8 cellular contexts compared by ENCODE assay signal in the genomic region with DNA sequence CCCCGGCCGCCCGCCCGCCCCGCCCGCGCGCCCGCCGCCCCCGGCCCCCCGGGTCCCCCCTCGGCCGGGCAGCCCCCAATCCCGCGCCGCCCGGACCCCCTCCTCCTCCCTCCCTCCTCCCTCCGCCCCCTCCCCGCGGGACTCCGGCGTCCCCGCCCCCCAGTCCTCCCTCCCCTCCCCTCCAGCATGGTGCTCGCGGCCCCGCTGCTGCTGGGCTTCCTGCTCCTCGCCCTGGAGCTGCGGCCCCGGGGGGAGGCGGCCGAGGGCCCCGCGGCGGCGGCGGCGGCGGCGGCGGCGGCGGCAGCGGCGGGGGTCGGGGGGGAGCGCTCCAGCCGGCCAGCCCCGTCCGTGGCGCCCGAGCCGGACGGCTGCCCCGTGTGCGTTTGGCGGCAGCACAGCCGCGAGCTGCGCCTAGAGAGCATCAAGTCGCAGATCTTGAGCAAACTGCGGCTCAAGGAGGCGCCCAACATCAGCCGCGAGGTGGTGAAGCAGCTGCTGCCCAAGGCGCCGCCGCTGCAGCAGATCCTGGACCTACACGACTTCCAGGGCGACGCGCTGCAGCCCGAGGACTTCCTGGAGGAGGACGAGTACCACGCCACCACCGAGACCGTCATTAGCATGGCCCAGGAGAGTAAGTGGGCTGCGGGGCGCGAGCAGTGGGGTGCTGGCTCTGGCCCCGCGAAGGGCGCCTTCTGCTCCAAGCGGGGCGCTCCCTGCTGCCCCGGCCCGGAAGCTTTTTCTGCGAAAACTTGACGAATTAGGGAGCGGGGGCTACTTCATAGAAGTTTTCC. TPM values are rescaled to one million over a fixed set of nuclear protein-coding genes. Genes with fewer than 3 reads are reported as not detected.
DNase-seq lines count a peak whose midpoint lies in the region; ATAC-seq, FAIRE-seq and TF ChIP-seq lines count a peak whose summit lies in the region.

No MANE protein-coding gene starts in this region.

- ATAC-seq in A549 (peak; percentile 67 to 75), HG02973 (IDR thresholded peaks at IDR 0.05; ENCODE audit: unreplicated experiment) (peak; percentile 27)

- H3K9me3 ChIP-seq in A549, result no peaks in the 10 kb centered on the region
- no peaks in the 10 kb centered on the region for H3K9me3 ChIP-seq in NT2/D1 (ENCODE audit: insufficient read depth, low read length)
- H3K9me3 ChIP-seq in uterus, result no peaks in the 10 kb centered on the region

- intact Hi-C loops in uterus (cut with DNase I; ENCODE audit: low total_unique reads), result loop anchor here (10.0 kb wide), 1 partner anchor 71 kb away; a partner anchor contains a TSS

- TF ChIP-seq CTCF in A549 (IDR thresholded peaks at IDR 0.05) (no peak), fibroblast of pulmonary artery (IDR thresholded peaks at IDR 0.05; ENCODE audit: low read length, missing control alignments) (peak; percentile 5), neural crest cell (conservative IDR thresholded peaks at IDR 0.05) (no peak), uterus (IDR thresholded peaks at IDR 0.05) (peak in 1 of 4 experiments; percentile 10)

- DNase-seq in A549 (ENCODE audit: low read depth in 1 of 2, low spot score in 1 of 2) (peak; percentile 65 to 82), GM12892 (ENCODE audit: insufficient read length) (peak; percentile 65), NT2/D1 (ENCODE audit: low read depth, low spot score) (no peak), activated T-helper 1 cell treated with Interleukin-2 at 50 U/mL for 16 hours (ENCODE audit: low read depth) (peak; percentile 48), fibroblast of pulmonary artery (ENCODE audit: low read depth) (peak; percentile 74), neural crest cell (ENCODE audit: low read depth, low spot score) (no peak), uterus (peak; percentile 61 to 64)

- no peak for TF ChIP-seq EP300 in A549 (IDR thresholded peaks at IDR 0.05)

- TF ChIP-seq POLR2A in A549 (IDR thresholded peaks at IDR 0.05; ENCODE audit: low read length), result peak; percentile 32; the same call in 1 of the 2 replicates
- TF ChIP-seq POLR2A in GM12892 (IDR thresholded peaks at IDR 0.05; ENCODE audit: low read depth, low read length), result no peak
- TF ChIP-seq POLR2A in uterus (IDR thresholded peaks at IDR 0.05), result peak in 1 of 2 donors; percentile 8

- H3K4me3 ChIP-seq in A549 (peak overlapping the region; percentile 73), NT2/D1 (ENCODE audit: insufficient read length, low read depth) (peak overlapping the region; percentile 98), fibroblast of pulmonary artery (replicated peaks; ENCODE audit: low read depth, low read length) (peak overlapping the region; percentile 69), uterus (peak overlapping the region; percentile 53 to 61)

- H3K9me3 Mint-ChIP-seq in neural crest cell, result no peaks in the 10 kb centered on the region

- CTCF ChIA-PET in A549 (lab: Yijun Ruan, JAX), result interaction anchor here (0.5 to 11.7 kb wide), 12 partner anchors 10 to 1327 kb away, joined by 3 to 139 read pairs (median 5); a partner anchor contains a TSS

- POLR2A ChIA-PET in A549 (lab: Yijun Ruan, JAX), result interaction anchor here (0.7 to 1.2 kb wide), 3 partner anchors 74 to 231 kb away, joined by 3 to 4 read pairs (median 4); a partner anchor contains a TSS

- peak overlapping the region; percentile 64 to 87; a peak in 5 of 6 replicates for H3K27ac ChIP-seq in A549
- H3K27ac ChIP-seq in uterus, result peak overlapping the region; percentile 83 to 91

- H3K27ac Mint-ChIP-seq in neural crest cell (ENCODE audit: unreplicated experiment), result peak overlapping the region; percentile 24

- H3K4me1 Mint-ChIP-seq in neural crest cell, result peaks cover 59% of the 10 kb centered on the region

- 9% methylated on average over 30 of the region's 90 CpGs for WGBS in A549 (ENCODE audit: missing lambda C conversion rate)

- no peaks in the 10 kb centered on the region for H3K36me3 Mint-ChIP-seq in neural crest cell (ENCODE audit: low read depth)

- no peak for TF ChIP-seq RAD21 in A549 (conservative IDR thresholded peaks at IDR 0.05 in 1 of 2, IDR thresholded peaks at IDR 0.05 in 1 of 2)

- H3K4me1 ChIP-seq in A549, result peaks cover 24% of the 10 kb centered on the region; the same call in 2 of the 3 replicates
- peaks cover 9% of the 10 kb centered on the region for H3K4me1 ChIP-seq in NT2/D1 (ENCODE audit: insufficient read depth, insufficient read length)
- no peaks in the 10 kb centered on the region for H3K4me1 ChIP-seq in uterus

- H3K27me3 ChIP-seq in NT2/D1 (ENCODE audit: insufficient read depth, insufficient read length), result peaks cover 3% of the 10 kb centered on the region
- H3K27me3 ChIP-seq in uterus, result no peaks in the 10 kb centered on the region

- peak overlapping the region; percentile 96 for H3K4me3 Mint-ChIP-seq in neural crest cell

- H3K4me2 ChIP-seq in A549, result peak overlapping the region; percentile 92

- H3K9ac ChIP-seq in NT2/D1 (ENCODE audit: insufficient read length, low read depth), result peak overlapping the region; percentile 98

- H3K27me3 Mint-ChIP-seq in neural crest cell (ENCODE audit: low read depth), result no peaks in the 10 kb centered on the region

- H3K36me3 ChIP-seq in NT2/D1 (ENCODE audit: insufficient read depth, insufficient read length, low read length), result peaks cover 5% of the 10 kb centered on the region
- H3K36me3 ChIP-seq in uterus, result no peaks in the 10 kb centered on the region

- no peak for FAIRE-seq in A549 (lab: Jason Lieb, UNC)
- FAIRE-seq in GM12892 (lab: Jason Lieb, UNC), result peak; percentile 91

TF ChIP-seq in A549, 52 proteins besides CTCF, POLR2A, EP300 and RAD21 (continues in another document):
- TF ChIP-seq CEBPB (IDR thresholded peaks at IDR 0.05) (no peak), NPAS2 (CRISPR knock-in tag; IDR thresholded peaks at IDR 0.05; ENCODE audit: borderline replicate concordance) (no peak), ZSCAN20 (CRISPR knock-in tag; IDR thresholded peaks at IDR 0.05) (no peak), ZFP36 (IDR thresholded peaks at IDR 0.05; ENCODE audit: borderline replicate concordance, partially characterized antibody) (peak; percentile 98), HOXB13 (CRISPR knock-in tag; IDR thresholded peaks at IDR 0.05; ENCODE audit: low read depth) (0 out of 2 replicates have a peak, but pooled peaks have one; percentile 45), FOSL2 (IDR thresholded peaks at IDR 0.05) (no peak), FOSL2 (CRISPR knock-in tag; IDR thresholded peaks at IDR 0.05) (no peak), SMC3 (IDR thresholded peaks at IDR 0.05) (no peak)
- TF ChIP-seq, protein P1, sequence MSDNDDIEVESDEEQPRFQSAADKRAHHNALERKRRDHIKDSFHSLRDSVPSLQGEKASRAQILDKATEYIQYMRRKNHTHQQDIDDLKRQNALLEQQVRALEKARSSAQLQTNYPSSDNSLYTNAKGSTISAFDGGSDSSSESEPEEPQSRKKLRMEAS (IDR thresholded peaks at IDR 0.05), result peak; percentile 76

RNA-seq across cellular contexts. Expression of a gene that starts 0.4 kb away (rescaled TPM):
- polyA plus RNA-seq in A549 (2011; rRNA removed) (1.2 and 1.4 TPM in 2 replicates), A549 (2017; fragmentation: RNase III; extraction: RNeasy Plus Mini Kit Qiagen cat#74134 plus additional on column Dnase treatment) (2.8 to 3.6 TPM (median 3.1 TPM) in 3 replicates)
- 4.5 and 5.5 TPM in 2 replicates for polyA plus RNA-seq in A549 (2012; cell fraction: cytosol; rRNA removed)
- polyA plus RNA-seq in A549 (2012; cell fraction: nucleus; rRNA removed), result 3.1 and 4.5 TPM in 2 replicates
- 3.1 and 3.3 TPM in 2 replicates for polyA minus RNA-seq in A549 (2011; rRNA and poly(A)+ RNA removed)
- 3.0 TPM for polyA plus RNA-seq in GM12892 (2012; ENCODE audit: missing spikeins)
- total RNA-seq in neural crest cell (66.6 and 67.0 TPM in 2 replicates), uterus (10 to 100 TPM in 1 of 4 donors, 1 to 10 TPM in 2, under 1 TPM in 1; 0.77 to 17.1 (median 5.0) TPM)

RNA-seq across cellular contexts. Expression of a gene that starts 14.5 kb away (rescaled TPM):
- 512 and 724 TPM in 2 replicates for polyA plus RNA-seq in A549 (2011; rRNA removed)
- 639 and 645 TPM in 2 replicates for polyA plus RNA-seq in A549 (2012; cell fraction: cytosol; rRNA removed)
- polyA plus RNA-seq in A549 (2012; cell fraction: nucleus; rRNA removed), result 264 and 317 TPM in 2 replicates
- 493 to 547 TPM (median 530 TPM) in 3 replicates for polyA plus RNA-seq in A549 (2017; fragmentation: RNase III; extraction: RNeasy Plus Mini Kit Qiagen cat#74134 plus additional on column Dnase treatment)
- polyA minus RNA-seq in A549 (2011; rRNA and poly(A)+ RNA removed), result 238 and 252 TPM in 2 replicates
- polyA plus RNA-seq in GM12892 (2012; ENCODE audit: missing spikeins), result 131 TPM
- 535 and 560 TPM in 2 replicates for total RNA-seq in neural crest cell
- 100 to 1,000 TPM; 417 to 911 (median 637) TPM for total RNA-seq in uterus

RNA-seq across cellular contexts. Expression of a gene that starts 23.1 kb away (rescaled TPM):
- polyA plus RNA-seq in A549 (2011; rRNA removed), result 8.1 and 9.1 TPM in 2 replicates
- 7.8 and 8.3 TPM in 2 replicates for polyA plus RNA-seq in A549 (2012; cell fraction: cytosol; rRNA removed)
- polyA plus RNA-seq in A549 (2012; cell fraction: nucleus; rRNA removed), result 28.7 and 33.2 TPM in 2 replicates
- 3.4 to 5.4 TPM (median 4.1 TPM) in 3 replicates for polyA plus RNA-seq in A549 (2017; fragmentation: RNase III; extraction: RNeasy Plus Mini Kit Qiagen cat#74134 plus additional on column Dnase treatment)
- polyA minus RNA-seq in A549 (2011; rRNA and poly(A)+ RNA removed), result 7.1 and 7.8 TPM in 2 replicates
- polyA plus RNA-seq in GM12892 (2012; ENCODE audit: missing spikeins), result 3.9 TPM
- 10.4 and 14.2 TPM in 2 replicates for total RNA-seq in neural crest cell
- 10 to 100 TPM in 2 of 4 donors, 1 to 10 TPM in 2; 4.1 to 16.8 (median 9.7) TPM for total RNA-seq in uterus

RNA-seq across cellular contexts. Expression of a gene that starts 27.5 kb away (rescaled TPM):
- 112 and 115 TPM in 2 replicates for polyA plus RNA-seq in A549 (2011; rRNA removed)
- polyA plus RNA-seq in A549 (2012; cell fraction: cytosol; rRNA removed), result 261 and 312 TPM in 2 replicates
- 103 and 115 TPM in 2 replicates for polyA plus RNA-seq in A549 (2012; cell fraction: nucleus; rRNA removed)
- polyA plus RNA-seq in A549 (2017; fragmentation: RNase III; extraction: RNeasy Plus Mini Kit Qiagen cat#74134 plus additional on column Dnase treatment), result 129 to 138 TPM (median 134 TPM) in 3 replicates
- polyA minus RNA-seq in A549 (2011; rRNA and poly(A)+ RNA removed), result 45.1 and 64.8 TPM in 2 replicates
- polyA plus RNA-seq in GM12892 (2012; ENCODE audit: missing spikeins), result 87.6 TPM
- 105 and 111 TPM in 2 replicates for total RNA-seq in neural crest cell
- 100 to 1,000 TPM in 3 of 4 donors, 10 to 100 TPM in 1; 53.6 to 238 (median 140) TPM for total RNA-seq in uterus

RNA-seq across cellular contexts. Expression of a gene that starts 35.6 kb away (rescaled TPM):
- 1.1 and 1.4 TPM in 2 replicates for polyA plus RNA-seq in A549 (2011; rRNA removed)
- polyA plus RNA-seq in A549 (2012; cell fraction: cytosol; rRNA removed), result 0.66 and 1.2 TPM in 2 replicates
- 7.3 and 8.5 TPM in 2 replicates for polyA plus RNA-seq in A549 (2012; cell fraction: nucleus; rRNA removed)
- 1.7 to 2.0 TPM (median 1.9 TPM) in 3 replicates for polyA plus RNA-seq in A549 (2017; fragmentation: RNase III; extraction: RNeasy Plus Mini Kit Qiagen cat#74134 plus additional on column Dnase treatment)
- 1.5 and 2.8 TPM in 2 replicates for polyA minus RNA-seq in A549 (2011; rRNA and poly(A)+ RNA removed)
- 2.2 TPM for polyA plus RNA-seq in GM12892 (2012; ENCODE audit: missing spikeins)
- 57.9 and 63.7 TPM in 2 replicates for total RNA-seq in neural crest cell
- total RNA-seq in uterus, result 100 to 1,000 TPM in 1 of 4 donors, 10 to 100 TPM in 2, 1 to 10 TPM in 1; 6.8 to 167 (median 29.4) TPM

Comparison
In these comparisons a context has a peak if more than half of its experiments do, and no peak if none do; other contexts are left out.
1. DNase-seq: peak in A549 (2 of 2), GM12892 (single experiment), activated T-helper 1 cell treated with Interleukin-2 at 50 U/mL for 16 hours (single experiment), fibroblast of pulmonary artery (single experiment) and uterus (2 of 2); none in NT2/D1 (single experiment) and neural crest cell (single experiment).
2. Peak in every context shown above with its lines, with median percentiles within 50 percentile points of each other: H3K4me3 ChIP-seq.